Comparison of ENCODE assay signal across 1 cellular context in the genomic region with DNA sequence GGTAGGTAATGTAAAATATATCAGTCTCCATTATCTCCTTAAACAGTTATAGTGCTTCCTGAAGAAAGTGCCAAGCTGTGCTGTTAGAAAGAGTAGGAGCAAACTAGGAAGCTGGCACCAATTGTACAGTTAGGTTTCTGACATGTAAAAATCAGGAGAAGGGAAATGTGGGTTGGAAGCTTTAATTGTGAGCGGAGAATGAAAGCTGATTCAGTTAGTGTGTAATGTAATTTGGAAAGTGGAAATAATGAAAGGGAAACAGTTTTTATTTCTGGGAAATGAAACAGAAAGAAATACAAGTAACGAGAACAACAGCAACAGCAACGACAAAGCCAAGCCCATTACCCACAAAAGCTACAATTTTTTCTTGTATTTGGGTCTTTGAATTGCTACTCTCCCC.
TF ChIP-seq lines count a peak whose summit lies in the region.

No MANE protein-coding gene starts in this region.

TF ChIP-seq in GM23338, 12 proteins besides CTCF, POLR2A, EP300 and RAD21:
- TF ChIP-seq, protein P1, sequence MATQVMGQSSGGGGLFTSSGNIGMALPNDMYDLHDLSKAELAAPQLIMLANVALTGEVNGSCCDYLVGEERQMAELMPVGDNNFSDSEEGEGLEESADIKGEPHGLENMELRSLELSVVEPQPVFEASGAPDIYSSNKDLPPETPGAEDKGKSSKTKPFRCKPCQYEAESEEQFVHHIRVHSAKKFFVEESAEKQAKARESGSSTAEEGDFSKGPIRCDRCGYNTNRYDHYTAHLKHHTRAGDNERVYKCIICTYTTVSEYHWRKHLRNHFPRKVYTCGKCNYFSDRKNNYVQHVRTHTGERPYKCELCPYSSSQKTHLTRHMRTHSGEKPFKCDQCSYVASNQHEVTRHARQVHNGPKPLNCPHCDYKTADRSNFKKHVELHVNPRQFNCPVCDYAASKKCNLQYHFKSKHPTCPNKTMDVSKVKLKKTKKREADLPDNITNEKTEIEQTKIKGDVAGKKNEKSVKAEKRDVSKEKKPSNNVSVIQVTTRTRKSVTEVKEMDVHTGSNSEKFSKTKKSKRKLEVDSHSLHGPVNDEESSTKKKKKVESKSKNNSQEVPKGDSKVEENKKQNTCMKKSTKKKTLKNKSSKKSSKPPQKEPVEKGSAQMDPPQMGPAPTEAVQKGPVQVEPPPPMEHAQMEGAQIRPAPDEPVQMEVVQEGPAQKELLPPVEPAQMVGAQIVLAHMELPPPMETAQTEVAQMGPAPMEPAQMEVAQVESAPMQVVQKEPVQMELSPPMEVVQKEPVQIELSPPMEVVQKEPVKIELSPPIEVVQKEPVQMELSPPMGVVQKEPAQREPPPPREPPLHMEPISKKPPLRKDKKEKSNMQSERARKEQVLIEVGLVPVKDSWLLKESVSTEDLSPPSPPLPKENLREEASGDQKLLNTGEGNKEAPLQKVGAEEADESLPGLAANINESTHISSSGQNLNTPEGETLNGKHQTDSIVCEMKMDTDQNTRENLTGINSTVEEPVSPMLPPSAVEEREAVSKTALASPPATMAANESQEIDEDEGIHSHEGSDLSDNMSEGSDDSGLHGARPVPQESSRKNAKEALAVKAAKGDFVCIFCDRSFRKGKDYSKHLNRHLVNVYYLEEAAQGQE (IDR thresholded peaks at IDR 0.05; ENCODE audit: unreplicated experiment): no peak
- TF ChIP-seq ZNF331 (CRISPR knock-in tag; IDR thresholded peaks at IDR 0.05; ENCODE audit: low read depth) (no peak), EZH2 (IDR thresholded peaks at IDR 0.05; ENCODE audit: low read depth, unreplicated experiment) (no peak), POLR2AphosphoS5 (IDR thresholded peaks at IDR 0.05; ENCODE audit: low read depth) (no peak), NANOG (IDR thresholded peaks at IDR 0.05; ENCODE audit: borderline replicate concordance) (no peak), JUNB (IDR thresholded peaks at IDR 0.05; ENCODE audit: unreplicated experiment) (no peak), EZH2phosphoT487 (IDR thresholded peaks at IDR 0.05; ENCODE audit: unreplicated experiment) (no peak)
- TF ChIP-seq, protein P2, sequence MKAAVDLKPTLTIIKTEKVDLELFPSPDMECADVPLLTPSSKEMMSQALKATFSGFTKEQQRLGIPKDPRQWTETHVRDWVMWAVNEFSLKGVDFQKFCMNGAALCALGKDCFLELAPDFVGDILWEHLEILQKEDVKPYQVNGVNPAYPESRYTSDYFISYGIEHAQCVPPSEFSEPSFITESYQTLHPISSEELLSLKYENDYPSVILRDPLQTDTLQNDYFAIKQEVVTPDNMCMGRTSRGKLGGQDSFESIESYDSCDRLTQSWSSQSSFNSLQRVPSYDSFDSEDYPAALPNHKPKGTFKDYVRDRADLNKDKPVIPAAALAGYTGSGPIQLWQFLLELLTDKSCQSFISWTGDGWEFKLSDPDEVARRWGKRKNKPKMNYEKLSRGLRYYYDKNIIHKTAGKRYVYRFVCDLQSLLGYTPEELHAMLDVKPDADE (IDR thresholded peaks at IDR 0.05): no peak
